8 cellular contexts compared by ENCODE assay signal in the genomic region with DNA sequence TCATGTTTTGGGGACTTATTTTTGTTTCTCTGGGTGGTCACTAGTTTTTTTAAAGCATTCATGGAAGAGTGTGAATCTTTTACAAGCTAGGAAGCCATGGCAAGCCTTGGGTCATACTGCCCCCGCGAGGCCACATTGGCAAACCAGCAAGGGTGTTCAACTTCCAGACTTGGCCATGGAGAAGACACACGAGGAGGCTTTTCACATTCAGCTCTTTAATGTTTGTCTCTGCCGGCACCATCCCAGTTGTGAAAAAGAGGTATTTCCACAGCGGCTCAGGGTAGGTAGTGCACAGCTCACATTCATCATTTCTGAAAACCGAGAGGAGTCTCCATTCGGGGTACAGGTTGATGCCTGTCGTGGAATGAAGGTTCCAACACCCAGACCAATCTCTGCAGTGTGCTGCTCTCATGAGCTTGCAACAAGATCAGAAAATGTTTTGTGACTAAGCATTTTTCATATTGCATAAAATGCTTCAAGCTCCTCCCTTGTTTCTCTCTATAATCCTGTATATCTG. TPM values are rescaled to one million over a fixed set of nuclear protein-coding genes. Genes with fewer than 3 reads are reported as not detected.
DNase-seq lines count a peak whose midpoint lies in the region; ATAC-seq and TF ChIP-seq lines count a peak whose summit lies in the region.

No MANE protein-coding gene starts in this region.

- no peak overlapping the region for H3K27ac Mint-ChIP-seq in glutamatergic neuron (ENCODE audit: unreplicated experiment)

- no peaks in the 10 kb centered on the region for H3K36me3 Mint-ChIP-seq in glutamatergic neuron (ENCODE audit: unreplicated experiment)

- peak; percentile 83 for TF ChIP-seq CTCF in 22Rv1 (IDR thresholded peaks at IDR 0.05)
- peak; percentile 59 for TF ChIP-seq CTCF in glutamatergic neuron (IDR thresholded peaks at IDR 0.05; ENCODE audit: partially characterized antibody, unreplicated experiment)
- TF ChIP-seq CTCF in psoas muscle (IDR thresholded peaks at IDR 0.05) = peak; percentile 65

- H3K27ac ChIP-seq in 22Rv1 (no peak overlapping the region), psoas muscle (no peak overlapping the region)

- no peaks in the 10 kb centered on the region for H3K9me3 ChIP-seq in psoas muscle

- DNase-seq in GM19238 (ENCODE audit: insufficient read length, low spot score) = peak; percentile 35
- DNase-seq in SHP77 treated with DMSO at 0.1 percent for 48 hours (lab: John Stamatoyannopoulos, UW) = peak; percentile 43
- peak; percentile 74 for DNase-seq in activated naive CD4-positive, alpha-beta T cell treated with Interleukin-2 at 50 U/mL for 16 hours
- DNase-seq in glutamatergic neuron = peak; percentile 79
- peak; percentile 69 to 78 for DNase-seq in psoas muscle

- H3K36me3 ChIP-seq in psoas muscle (ENCODE audit: insufficient read depth in 1 of 2, low read depth in 1 of 2) = no peaks in the 10 kb centered on the region

- peak overlapping the region; percentile 17 for H3K4me3 ChIP-seq in psoas muscle

- ATAC-seq in psoas muscle (peak; percentile 59 to 76 (median 66)), GM18861 (IDR thresholded peaks at IDR 0.05; ENCODE audit: unreplicated experiment) (no peak), HG02623 (IDR thresholded peaks at IDR 0.05; ENCODE audit: unreplicated experiment) (no peak)

- intact Hi-C loops in psoas muscle (cut with DNase I) = loop anchor here in 1 of 2 donors (5.0 kb wide), 3 partner anchors 231 to 436 kb away; a partner anchor contains a TSS

- peaks cover 20% of the 10 kb centered on the region for H3K4me1 ChIP-seq in psoas muscle

- H3K9me3 Mint-ChIP-seq in glutamatergic neuron (ENCODE audit: unreplicated experiment) = no peaks in the 10 kb centered on the region

- H3K27me3 Mint-ChIP-seq in glutamatergic neuron (ENCODE audit: unreplicated experiment) = peaks cover 3% of the 10 kb centered on the region

- no peaks in the 10 kb centered on the region for H3K27me3 ChIP-seq in psoas muscle (ENCODE audit: insufficient read depth in 3 of 3, low read length in 2 of 3)

- no peaks in the 10 kb centered on the region for H3K4me1 Mint-ChIP-seq in glutamatergic neuron (ENCODE audit: low read depth, unreplicated experiment)

- 25 to 46% (median 33%) methylated on average over 8 of the region's 8 CpGs for whole genome bisulfite sequencing in psoas muscle, 3 donors

- H3K4me3 Mint-ChIP-seq in glutamatergic neuron (ENCODE audit: unreplicated experiment) = no peak overlapping the region

RNA-seq across cellular contexts. Expression of a gene that starts 7.7 kb away (rescaled TPM):
- total RNA-seq in glutamatergic neuron (ENCODE audit: unreplicated experiment) (not detected), psoas muscle (1 to 10 TPM in 1 of 4 donors, under 1 TPM in 3; 0.19 to 1.1 (median 0.52) TPM)
- polyA plus RNA-seq in psoas muscle = under 1 TPM; 0.08 to 0.21 (median 0.14) TPM

RNA-seq across cellular contexts. Expression of a gene that starts 24.6 kb away (rescaled TPM):
- total RNA-seq in glutamatergic neuron (ENCODE audit: unreplicated experiment) = not detected
- total RNA-seq in psoas muscle = 1 to 10 TPM in 1 of 4 donors, under 1 TPM in 3; 0.23 to 1.0 (median 0.38) TPM
- under 1 TPM; 0.10 to 0.34 (median 0.27) TPM for polyA plus RNA-seq in psoas muscle

RNA-seq across cellular contexts. Expression of a gene that starts 28.6 kb away (rescaled TPM):
- total RNA-seq in glutamatergic neuron (ENCODE audit: unreplicated experiment) (not detected), psoas muscle (1 to 10 TPM; 1.0 to 1.8 (median 1.7) TPM)
- 1 to 10 TPM in 1 of 3 donors, under 1 TPM in 2; 0.55 to 1.1 (median 0.70) TPM for polyA plus RNA-seq in psoas muscle

Comparison
In these comparisons a context has a peak if more than half of its experiments do, and no peak if none do; other contexts are left out.
1. ATAC-seq: peak in psoas muscle (4 of 4); none in GM18861 (single experiment) and HG02623 (single experiment).
2. Peak in every context shown above with its lines, with median percentiles within 50 percentile points of each other: CTCF ChIP-seq and DNase-seq.